Comparison of ENCODE assay signal across 8 cellular contexts in genomic region chr3:129604223-129604941, GRCh38. TPM values are rescaled to one million over a fixed set of nuclear protein-coding genes. Genes with fewer than 3 reads are reported as not detected.
DNase-seq lines count a peak whose midpoint lies in the region; ATAC-seq and TF ChIP-seq lines count a peak whose summit lies in the region.

No MANE protein-coding gene starts in this region.

- H3K18ac ChIP-seq in neuronal stem cell (ENCODE audit: low read length) = peak overlapping the region; percentile 73

- peak overlapping the region; percentile 29 for H2BK120ac ChIP-seq in neuronal stem cell (ENCODE audit: low read depth, low read length)

- no peak overlapping the region for H3K4ac ChIP-seq in neuronal stem cell (ENCODE audit: low read length)

- no peak for ATAC-seq in GM18867 (IDR thresholded peaks at IDR 0.05; ENCODE audit: unreplicated experiment)

- H3K36me3 ChIP-seq in BE2C = no peaks in the 10 kb centered on the region
- peaks cover 0 to 16% (median 0%) of the 10 kb centered on the region in 4 donors for H3K36me3 ChIP-seq in esophagus muscularis mucosa
- no peaks in the 10 kb centered on the region for H3K36me3 ChIP-seq in neuronal stem cell (replicated peaks in 1 of 2; ENCODE audit: control insufficient read depth in 2 of 2, insufficient read depth in 2 of 2, low read length in 2 of 2)

- H2BK5ac ChIP-seq in neuronal stem cell (ENCODE audit: low read length) = no peak overlapping the region

- H3K4me2 ChIP-seq in neuronal stem cell (ENCODE audit: insufficient read depth, low read length, poor library complexity, severe bottlenecking) = peak overlapping the region; percentile 66

- no peak overlapping the region for H2AFZ ChIP-seq in neuronal stem cell (ENCODE audit: low read length)

- H3K27ac ChIP-seq in esophagus muscularis mucosa (replicated peaks in 1 of 4) (peak overlapping the region; percentile 80 to 85 (median 82)), neuronal stem cell (replicated peaks; ENCODE audit: low read length) (no peak overlapping the region)

- 74% methylated on average over 9 of the region's 9 CpGs for WGBS in esophagus muscularis mucosa
- no CpG with 5 or more reads among the region's 9 CpGs for WGBS in neuronal stem cell (ENCODE audit: extremely low coverage in 2 of 2, insufficient read length in 2 of 2, insufficient replicate concordance in 1 of 2), 2 donors

- H4K8ac ChIP-seq in neuronal stem cell (ENCODE audit: low read depth, low read length) = no peak overlapping the region

- no peak overlapping the region for H4K91ac ChIP-seq in neuronal stem cell (ENCODE audit: low read depth, low read length, poor library complexity)

- H3K4me1 ChIP-seq in BE2C = peaks cover 7% of the 10 kb centered on the region
- peaks cover 64 to 96% (median 93%) of the 10 kb centered on the region in 4 donors for H3K4me1 ChIP-seq in esophagus muscularis mucosa
- peaks cover 33 to 38% of the 10 kb centered on the region in 2 donors for H3K4me1 ChIP-seq in neuronal stem cell (ENCODE audit: control insufficient read depth in 2 of 2, insufficient read depth in 1 of 2, low read depth in 1 of 2, low read length in 2 of 2)

- H3K9me3 ChIP-seq in BE2C = no peaks in the 10 kb centered on the region
- H3K9me3 ChIP-seq in esophagus muscularis mucosa = no peaks in the 10 kb centered on the region
- peaks cover 0 to 5% of the 10 kb centered on the region in 2 donors for H3K9me3 ChIP-seq in neuronal stem cell (replicated peaks in 1 of 2; ENCODE audit: control insufficient read depth in 2 of 2, insufficient read depth in 1 of 2, low read depth in 1 of 2, low read length in 2 of 2)

- peak overlapping the region; percentile 64 for H3K4me3 ChIP-seq in BE2C (ENCODE audit: low read depth, low read length)
- H3K4me3 ChIP-seq in NB4 (ENCODE audit: low read depth, low read length) = peak overlapping the region; percentile 70
- H3K4me3 ChIP-seq in esophagus muscularis mucosa = peak overlapping the region; percentile 65 to 75 (median 68)
- H3K4me3 ChIP-seq in neuronal stem cell (ENCODE audit: low read length in 2 of 2) = peak overlapping the region; percentile 67 to 79

- DNase-seq in BE2C (no peak), NB4 (ENCODE audit: low read depth) (no peak), esophagus muscularis mucosa (ENCODE audit: extremely low spot score) (no peak), neuronal stem cell (ENCODE audit: low spot score) (no peak), DMS79 treated with DMSO at 0.1 percent for 48 hours (lab: John Stamatoyannopoulos, UW) (no peak), GM19240 (ENCODE audit: insufficient read length, low spot score) (no peak)
- DNase-seq in activated CD4-positive, CD25-positive, alpha-beta regulatory T cell treated with anti-CD3 and anti-CD28 coated beads, Interleukin-2, amount 50 U/mL, for 72 hours = no peak

- TF ChIP-seq POLR2A in NB4 (IDR thresholded peaks at IDR 0.05; ENCODE audit: extremely low read depth, insufficient read length) = no peak
- TF ChIP-seq POLR2A in esophagus muscularis mucosa (IDR thresholded peaks at IDR 0.05; ENCODE audit: low read depth) = no peak

- peaks cover 8% of the 10 kb centered on the region for H3K27me3 ChIP-seq in BE2C
- H3K27me3 ChIP-seq in esophagus muscularis mucosa = peaks cover 0 to 20% (median 10%) of the 10 kb centered on the region in 4 donors
- H3K27me3 ChIP-seq in neuronal stem cell (ENCODE audit: control insufficient read depth in 3 of 3, insufficient read depth in 3 of 3, low read depth in 1 of 3, low read length in 3 of 3) = peaks cover 8 to 39% (median 14%) of the 10 kb centered on the region in 3 experiments

- H2BK12ac ChIP-seq in neuronal stem cell (ENCODE audit: low read length) = peak overlapping the region; percentile 85

- H2BK15ac ChIP-seq in neuronal stem cell (ENCODE audit: low read length) = no peak overlapping the region

- TF ChIP-seq CTCF in BE2C (IDR thresholded peaks at IDR 0.05; ENCODE audit: low read depth, low read length) = no peak
- no peak for TF ChIP-seq CTCF in NB4 (IDR thresholded peaks at IDR 0.05; ENCODE audit: low read depth, low read length)
- TF ChIP-seq CTCF in esophagus muscularis mucosa (IDR thresholded peaks at IDR 0.05) = no peak

- peak overlapping the region; percentile 72 for H3K9ac ChIP-seq in neuronal stem cell (ENCODE audit: low read depth, low read length, poor library complexity)

- H2AK5ac ChIP-seq in neuronal stem cell (ENCODE audit: low read depth, low read length) = peak overlapping the region; percentile 60

- no peak for TF ChIP-seq EP300 in esophagus muscularis mucosa (IDR thresholded peaks at IDR 0.05)

- peak overlapping the region; percentile 92 for H3K14ac ChIP-seq in neuronal stem cell (ENCODE audit: low read length)

- H3K79me1 ChIP-seq in neuronal stem cell (ENCODE audit: low read depth, low read length) = peaks cover 10% of the 10 kb centered on the region

- intact Hi-C loops in esophagus muscularis mucosa (cut with DNase I) = loop anchor here (5.0 kb wide), 1 partner anchor 112 kb away; no protein-coding TSS in a partner anchor

- H3K23ac ChIP-seq in neuronal stem cell (ENCODE audit: low read depth, low read length, poor library complexity) = peak overlapping the region; percentile 96

RNA-seq across cellular contexts. Expression of gene PLXND1, which starts 2.1 kb away (rescaled TPM):
- polyA plus RNA-seq in BE2C (2012; ENCODE audit: insufficient read depth, insufficient read length, low read depth) = 227 TPM
- 10 to 100 TPM; 50.5 to 89.9 (median 76.6) TPM for total RNA-seq in esophagus muscularis mucosa
- 43.7 TPM for polyA plus RNA-seq in neuronal stem cell (2013, experiment 1 of 2)
- polyA plus RNA-seq in neuronal stem cell (2013, experiment 2 of 2) = 41.8 TPM
